ENCODE assay signal across 30 cellular contexts in the genomic region with DNA sequence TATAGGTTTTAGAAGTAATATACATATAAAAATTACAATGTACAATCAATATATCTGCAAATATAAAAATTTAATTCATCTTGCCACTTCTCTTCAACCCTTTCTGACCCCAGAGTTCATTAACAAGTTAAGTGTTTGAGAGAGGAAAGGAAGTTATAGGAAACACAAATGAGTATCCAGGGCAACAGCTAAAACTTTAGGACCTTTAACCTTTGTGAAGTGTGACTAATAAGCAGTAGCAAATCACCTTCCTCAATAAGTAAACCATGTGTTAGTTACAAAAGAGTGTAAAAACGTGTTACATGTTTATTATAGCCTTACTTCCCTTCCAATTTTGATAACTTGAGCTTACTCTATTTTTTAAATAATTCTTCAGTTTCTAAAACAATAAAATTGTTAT.
DNase-seq lines count a peak whose midpoint lies in the region; ATAC-seq, FAIRE-seq and TF ChIP-seq lines count a peak whose summit lies in the region.
"Had no signal": no experiment of that assay in that cellular context is flagged by ENCODE, and none has a peak within 500 bp of the region (broad histone marks: within the 10 kb centered on the region; RNA-seq: fewer than 3 reads in every experiment).

No MANE protein-coding gene starts in this region.

- H3K4me1 Mint-ChIP-seq in nephron progenitor cell = peaks cover 32% of the 10 kb centered on the region

- TF ChIP-seq POLR2A in body of pancreas (IDR thresholded peaks at IDR 0.05) (no peak), thyroid gland (IDR thresholded peaks at IDR 0.05) (no peak)

- H3K4me3 Mint-ChIP-seq in nephron progenitor cell = peak overlapping the region; percentile 24
- H3K4me3 Mint-ChIP-seq: activated T-cell treated with anti-CD3 and anti-CD28 coated beads, Interleukin-2, amount 50 U/mL, for 24 hours; stimulated activated naive B cell treated with anti-CD40 and anti-IgM and Interleukin-4, amounts not matched to agents 10 μg/mL and 1 μg/mL and 100 μg/mL, for 72 hours had no signal

- H3K27ac Mint-ChIP-seq in nephron progenitor cell = peak overlapping the region; percentile 42
- H3K27ac Mint-ChIP-seq: activated T-cell treated with anti-CD3 and anti-CD28 coated beads, Interleukin-2, amount 50 U/mL, for 24 hours; stimulated activated naive B cell treated with anti-CD40 and anti-IgM and Interleukin-4, amounts not matched to agents 10 μg/mL and 1 μg/mL and 100 μg/mL, for 72 hours had no signal

- peaks cover 10% of the 10 kb centered on the region for H3K36me3 Mint-ChIP-seq in nephron progenitor cell (ENCODE audit: low read depth)

- H3K4me3 ChIP-seq in fibroblast of mammary gland (ENCODE audit: control insufficient read depth, low read depth, low read length) (no peak overlapping the region), body of pancreas (no peak overlapping the region), thyroid gland (replicated peaks in 1 of 3) (no peak overlapping the region)
- H3K4me3 ChIP-seq: GM12878, left lung, PC-9, sigmoid colon had no signal

- ATAC-seq in HG03442 (IDR thresholded peaks at IDR 0.05; ENCODE audit: unreplicated experiment) (no peak), body of pancreas (no peak)
- ATAC-seq: foreskin keratinocyte; GM12878; left lung; stimulated activated naive B cell treated with anti-CD40 and anti-IgM and Interleukin-4, amounts not matched to agents 10 μg/mL and 1 μg/mL and 100 μg/mL, for 72 hours had no signal

- H3K9me3 ChIP-seq in body of pancreas (no peaks in the 10 kb centered on the region), thyroid gland (no peaks in the 10 kb centered on the region)
- H3K9me3 ChIP-seq: left lung, sigmoid colon had no signal

- no peaks in the 10 kb centered on the region for H3K9me3 Mint-ChIP-seq in nephron progenitor cell
- H3K9me3 Mint-ChIP-seq: activated T-cell treated with anti-CD3 and anti-CD28 coated beads, Interleukin-2, amount 50 U/mL, for 24 hours had no signal

- H3K27ac ChIP-seq in body of pancreas (no peak overlapping the region), thyroid gland (no peak overlapping the region)
- H3K27ac ChIP-seq: brain microvascular endothelial cell, foreskin keratinocyte, left lung, PC-9, sigmoid colon, VCaP had no signal

- 14 to 38% methylated on average over 1 of the region's 1 CpG for WGBS in body of pancreas, 2 donors
- 57 to 62% methylated on average over 1 of the region's 1 CpG for WGBS in thyroid gland, 2 donors

- no peaks in the 10 kb centered on the region for H3K4me1 ChIP-seq in body of pancreas
- no peaks in the 10 kb centered on the region for H3K4me1 ChIP-seq in thyroid gland
- H3K4me1 ChIP-seq: foreskin keratinocyte, left lung, sigmoid colon had no signal

- no peaks in the 10 kb centered on the region for H3K27me3 Mint-ChIP-seq in nephron progenitor cell (ENCODE audit: low read depth, poor library complexity)
- H3K27me3 Mint-ChIP-seq: activated T-cell treated with anti-CD3 and anti-CD28 coated beads, Interleukin-2, amount 50 U/mL, for 24 hours; stimulated activated naive B cell treated with anti-CD40 and anti-IgM and Interleukin-4, amounts not matched to agents 10 μg/mL and 1 μg/mL and 100 μg/mL, for 72 hours had no signal

- no peaks in the 10 kb centered on the region for H3K27me3 ChIP-seq in body of pancreas
- H3K27me3 ChIP-seq in thyroid gland = no peaks in the 10 kb centered on the region
- H3K27me3 ChIP-seq: brain microvascular endothelial cell, foreskin keratinocyte, left lung, sigmoid colon had no signal

- DNase-seq in ELR (ENCODE audit: low read depth) = peak; percentile 30
- peak; percentile 57 for DNase-seq in RCC 7860 (ENCODE audit: low spot score)
- DNase-seq in fibroblast of mammary gland (ENCODE audit: low read depth) = peak; percentile 23
- DNase-seq in nephron progenitor cell = no peak
- no peak for DNase-seq in T-helper 9 cell
- no peak for DNase-seq in body of pancreas
- DNase-seq in thyroid gland = no peak
- DNase-seq: activated CD4-positive, alpha-beta T cell treated with anti-CD3 and anti-CD28 coated beads for 4 hours; activated naive CD4-positive, alpha-beta T cell; activated T-cell treated with anti-CD3 and anti-CD28 coated beads, Interleukin-2, amount 50 U/mL, for 24 hours; brain microvascular endothelial cell; C1 segment of cervical spinal cord; COR-L47; effector CD4-positive, alpha-beta T cell; erythroblast; foreskin keratinocyte; KG1; left lung; NCI-H2171; NCI-H524; PC-9; posterior cingulate gyrus; SHP77 treated with DMSO at 0.1 percent for 48 hours; sigmoid colon; stimulated activated naive B cell treated with anti-CD40 and anti-IgM and Interleukin-4, amounts not matched to agents 10 μg/mL and 1 μg/mL and 100 μg/mL, for 72 hours had no signal

- H3K36me3 ChIP-seq in body of pancreas (replicated peaks in 1 of 2; ENCODE audit: insufficient read depth in 1 of 2, low read depth in 2 of 2) (peaks cover 0 to 2% of the 10 kb centered on the region in 2 donors), thyroid gland (no peaks in the 10 kb centered on the region)
- H3K36me3 ChIP-seq: brain microvascular endothelial cell had no signal

- intact Hi-C loops in body of pancreas (cut with DNase I) (no loop called here), thyroid gland (cut with DNase I) (no loop called here)

- TF ChIP-seq CTCF in fibroblast of mammary gland (conservative IDR thresholded peaks at IDR 0.05; ENCODE audit: control insufficient read depth, insufficient read depth, low read depth, low read length) (no peak), nephron progenitor cell (IDR thresholded peaks at IDR 0.05) (no peak), body of pancreas (IDR thresholded peaks at IDR 0.05) (no peak), thyroid gland (IDR thresholded peaks at IDR 0.05) (no peak)

- no peak for FAIRE-seq in RCC 7860 (lab: Jason Lieb, UNC)
- FAIRE-seq: GM12878, H1, HTR-8/SVneo had no signal

Comparison
In these comparisons a context has a peak if more than half of its experiments do, and no peak if none do; other contexts are left out.
1. DNase-seq: peak in ELR (single experiment), RCC 7860 (single experiment) and fibroblast of mammary gland (single experiment); none in nephron progenitor cell (single experiment), T-helper 9 cell (single experiment), body of pancreas (0 of 4) and thyroid gland (0 of 2).